Comparison of ENCODE assay signal across 8 cellular contexts in the genomic region with DNA sequence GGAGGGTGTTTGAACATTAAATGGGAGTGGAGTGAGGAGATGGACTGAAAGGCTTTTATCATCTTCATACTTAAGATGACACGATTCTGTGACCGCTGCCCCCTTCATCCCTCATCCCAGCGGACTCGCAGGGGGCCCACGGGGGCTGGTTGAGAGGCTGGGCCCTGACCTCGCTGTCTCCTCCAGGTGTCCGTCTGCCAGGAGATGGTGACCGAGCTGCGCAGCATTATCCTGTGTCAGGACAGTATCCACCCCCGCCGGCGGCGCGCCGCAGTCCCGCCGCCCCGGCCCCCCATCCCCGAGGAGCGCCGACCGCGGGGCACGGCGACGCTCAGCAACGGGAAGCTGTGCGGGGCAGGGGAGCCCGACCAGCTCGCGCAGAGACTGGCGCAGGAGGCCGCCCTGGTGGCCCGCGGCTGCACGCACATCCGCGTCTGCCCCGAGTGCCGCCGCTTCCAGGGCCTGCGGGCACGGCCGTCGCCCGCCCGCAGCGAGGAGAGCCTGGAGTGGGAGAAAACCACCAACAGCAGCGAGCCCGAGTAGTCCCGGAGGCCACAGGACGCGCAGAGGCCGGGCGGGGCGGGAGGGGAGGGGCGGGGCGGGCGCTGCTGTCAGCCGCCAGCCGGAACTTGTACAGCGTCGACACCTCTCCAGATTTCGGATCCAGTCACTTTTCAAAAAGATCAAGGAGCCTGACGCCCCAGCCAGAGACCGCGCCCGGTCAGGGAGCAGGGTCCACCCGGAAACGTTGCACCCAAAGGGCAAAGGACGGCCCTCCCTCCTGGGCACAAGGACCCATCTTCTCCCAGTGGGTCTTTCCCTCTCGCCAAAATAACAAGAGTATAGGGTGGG. TPM values are rescaled to one million over a fixed set of nuclear protein-coding genes. Genes with fewer than 3 reads are reported as not detected.
A peak's percentile ranks its signal among the peaks of the same experiment; 100 is the strongest.
DNase-seq lines count a peak whose midpoint lies in the region; ATAC-seq, FAIRE-seq and TF ChIP-seq lines count a peak whose summit lies in the region.

No MANE protein-coding gene starts in this region.

- POLR2A ChIA-PET in activated naive CD8-positive, alpha-beta T cell treated with anti-CD3 and anti-CD28 coated beads, Interleukin-2, amount 10 ng/mL, durations not matched to agents 7 days and 5 days (lab: Charles Lee), result no interaction called here

- H3K9me3 ChIP-seq in left ventricle myocardium inferior (replicated peaks), result no peaks in the 10 kb centered on the region

- TF ChIP-seq CTCF in left ventricle myocardium inferior (IDR thresholded peaks at IDR 0.05; ENCODE audit: borderline replicate concordance) (peak; percentile 52), retinal pigment epithelial cell (conservative IDR thresholded peaks at IDR 0.05; ENCODE audit: low read depth, low read length) (peak; percentile 26)

- peak overlapping the region; percentile 52 for H3K4me3 Mint-ChIP-seq in activated naive CD8-positive, alpha-beta T cell treated with anti-CD3 and anti-CD28 coated beads, Interleukin-2, amount 10 ng/mL, durations not matched to agents 7 days and 5 days

- peaks cover 6% of the 10 kb centered on the region for H3K4me1 Mint-ChIP-seq in activated naive CD8-positive, alpha-beta T cell treated with anti-CD3 and anti-CD28 coated beads, Interleukin-2, amount 10 ng/mL, durations not matched to agents 7 days and 5 days

- no peaks in the 10 kb centered on the region for H3K36me3 ChIP-seq in left ventricle myocardium inferior

- peaks cover 48% of the 10 kb centered on the region for H3K27me3 Mint-ChIP-seq in activated naive CD8-positive, alpha-beta T cell treated with anti-CD3 and anti-CD28 coated beads, Interleukin-2, amount 10 ng/mL, durations not matched to agents 7 days and 5 days

- no peak overlapping the region for H3K27ac Mint-ChIP-seq in activated naive CD8-positive, alpha-beta T cell treated with anti-CD3 and anti-CD28 coated beads, Interleukin-2, amount 10 ng/mL, durations not matched to agents 7 days and 5 days

- TF ChIP-seq POLR2A in H54 (IDR thresholded peaks at IDR 0.05; ENCODE audit: low read depth, low read length), result no peak

- H3K9me3 Mint-ChIP-seq in activated naive CD8-positive, alpha-beta T cell treated with anti-CD3 and anti-CD28 coated beads, Interleukin-2, amount 10 ng/mL, durations not matched to agents 7 days and 5 days, result no peaks in the 10 kb centered on the region

- H3K4me1 ChIP-seq in left ventricle myocardium inferior, result peaks cover 12% of the 10 kb centered on the region

- FAIRE-seq in H54 (lab: Jason Lieb, UNC), result no peak

- H3K27me3 ChIP-seq in left ventricle myocardium inferior (ENCODE audit: low read depth), result peaks cover 51% of the 10 kb centered on the region

- H3K27ac ChIP-seq in left ventricle myocardium inferior (replicated peaks), result no peak overlapping the region

- ATAC-seq in HG02798 (IDR thresholded peaks at IDR 0.05; ENCODE audit: poor library complexity, unreplicated experiment), result peak; percentile 65
- ATAC-seq in activated naive CD8-positive, alpha-beta T cell treated with anti-CD3 and anti-CD28 coated beads, Interleukin-2, amount 10 ng/mL, durations not matched to agents 7 days and 5 days (ENCODE audit: low read depth), result peak; percentile 87

- intact Hi-C loops in left ventricle myocardium inferior (cut with micrococcal nuclease), result no loop called here

- DNase-seq in DMS53 treated with DMSO at 0.1 percent for 48 hours (lab: John Stamatoyannopoulos, UW; ENCODE audit: unreplicated experiment) (peak; percentile 50), RKO (ENCODE audit: low spot score) (peak; percentile 34), left ventricle myocardium inferior (peak; percentile 24), retinal pigment epithelial cell (ENCODE audit: low read depth) (no peak), GOT3 (lab: John Stamatoyannopoulos, UW) (no peak), H54 (ENCODE audit: insufficient read length, low spot score) (no peak)
- DNase-seq in activated naive CD8-positive, alpha-beta T cell treated with anti-CD3 and anti-CD28 coated beads, Interleukin-2, amount 10 ng/mL, durations not matched to agents 7 days and 5 days, result peak; percentile 64

- H3K36me3 Mint-ChIP-seq in activated naive CD8-positive, alpha-beta T cell treated with anti-CD3 and anti-CD28 coated beads, Interleukin-2, amount 10 ng/mL, durations not matched to agents 7 days and 5 days, result no peaks in the 10 kb centered on the region

- H3K4me3 ChIP-seq in left ventricle myocardium inferior (peak overlapping the region; percentile 65), retinal pigment epithelial cell (ENCODE audit: low read length) (peak overlapping the region; percentile 36)

RNA-seq across cellular contexts. Expression of gene TBCEL, which starts 38.0 kb away (rescaled TPM):
- total RNA-seq in activated naive CD8-positive, alpha-beta T cell treated with anti-CD3 and anti-CD28 coated beads, Interleukin-2, amount 10 ng/mL, durations not matched to agents 7 days and 5 days, result 10 to 100 TPM; 13.9 to 15.9 TPM
- 25.0 TPM for total RNA-seq in left ventricle myocardium inferior

Comparison
In these comparisons a context has a peak if more than half of its experiments do, and no peak if none do; other contexts are left out.
1. DNase-seq: peak in DMS53 treated with DMSO at 0.1 percent for 48 hours (single experiment), RKO (single experiment), activated naive CD8-positive, alpha-beta T cell treated with anti-CD3 and anti-CD28 coated beads, Interleukin-2, amount 10 ng/mL, durations not matched to agents 7 days and 5 days (single experiment) and left ventricle myocardium inferior (single experiment); none in retinal pigment epithelial cell (single experiment), GOT3 (single experiment) and H54 (single experiment).